In genomic region chr19:42089191-42089750, GRCh38 we compare ENCODE assay signal across 15 cellular contexts. TPM values are rescaled to one million over a fixed set of nuclear protein-coding genes. Genes with fewer than 3 reads are reported as not detected.
DNase-seq lines count a peak whose midpoint lies in the region; ATAC-seq, FAIRE-seq and TF ChIP-seq lines count a peak whose summit lies in the region.
"Had no signal": no experiment of that assay in that cellular context is flagged by ENCODE, and none has a peak within 500 bp of the region (broad histone marks: within the 10 kb centered on the region; RNA-seq: fewer than 3 reads in every experiment).

No MANE protein-coding gene starts in this region.

- H3K27ac Mint-ChIP-seq in IgD-negative memory B cell = peak overlapping the region in 2 of 3 donors; percentile 68 to 83
- peak overlapping the region; percentile 93 for H3K27ac Mint-ChIP-seq in osteocyte (ENCODE audit: unreplicated experiment)
- peak overlapping the region in 1 of 3 experiments; percentile 59; a peak in 1 of 7 replicates for H3K27ac Mint-ChIP-seq in H9
- H3K27ac Mint-ChIP-seq: activated T-cell treated with anti-CD3 and anti-CD28 coated beads, Interleukin-2, amount 50 U/mL, for 72 hours had no signal

- no peak overlapping the region for H2BK20ac ChIP-seq in H9 (ENCODE audit: low read depth, low read length, poor library complexity, severe bottlenecking)

- H3K56ac ChIP-seq in H9 (ENCODE audit: insufficient read length, low read depth, low read length) = no peak overlapping the region

- H3F3A ChIP-seq in DOHH2 (ENCODE audit: control insufficient read depth, insufficient read depth) = peaks cover 42% of the 10 kb centered on the region

- 0 out of 2 replicates have a peak overlapping the region, but pooled peaks have one; percentile 30 for H3K4me2 ChIP-seq in DOHH2 (ENCODE audit: low read length)
- H3K4me2 ChIP-seq in K562 (ENCODE audit: insufficient read depth, low read length) = no peak overlapping the region
- H3K4me2 ChIP-seq in H9 (ENCODE audit: insufficient read depth, insufficient read length, low read length) = no peak overlapping the region

- no peak for DNase-seq in K562 (ENCODE audit: extremely low read depth in 1 of 4, low spot score in 3 of 4)
- no peak for DNase-seq in osteocyte (ENCODE audit: extremely low spot score, unreplicated experiment)
- no peak for DNase-seq in NCI-H2107 treated with DMSO at 0.1 percent for 48 hours (lab: John Stamatoyannopoulos, UW; ENCODE audit: unreplicated experiment)
- DNase-seq in Ammon's horn (ENCODE audit: low spot score) = no peak
- DNase-seq in H9 = no peak
- DNase-seq: activated CD4-positive, CD25-positive, alpha-beta regulatory T cell; activated T-cell treated with anti-CD3 and anti-CD28 coated beads, Interleukin-2, amount 50 U/mL, for 72 hours; Caco-2; NCI-H1105; NCI-H526 treated with DMSO at 0.1 percent for 48 hours had no signal

- TF ChIP-seq POLR2A in K562 (conservative IDR thresholded peaks at IDR 0.05) = no peak

- no peak overlapping the region for H2BK15ac ChIP-seq in H9 (ENCODE audit: low read depth, low read length)

- CTCF ChIA-PET in K562 (lab: Yijun Ruan, JAX; ENCODE audit: low intra/inter-chr PET ratio) = interaction anchor here (0.7 kb wide), 1 partner anchor 50 kb away, joined by 5 read pairs; no protein-coding TSS in a partner anchor

- H3T11ph ChIP-seq in H9 (ENCODE audit: low read length) = no peak overlapping the region

- no peak overlapping the region for H3K18ac ChIP-seq in H9 (ENCODE audit: insufficient read length, low read depth, low read length)

- no peak overlapping the region for H2BK120ac ChIP-seq in H9 (ENCODE audit: low read depth, low read length, poor library complexity, severe bottlenecking)

- no peak overlapping the region for H2AK5ac ChIP-seq in H9 (ENCODE audit: insufficient read length, low read length)

- peaks cover 47% of the 10 kb centered on the region for H3K4me1 ChIP-seq in DOHH2 (ENCODE audit: control insufficient read depth, low read length)
- H3K4me1 ChIP-seq in K562 (replicated peaks in 1 of 2; ENCODE audit: control insufficient read depth in 2 of 2, insufficient read depth in 2 of 2, low read length in 2 of 2) = peaks cover 7 to 21% of the 10 kb centered on the region in 2 experiments; a peak in 4 of 5 replicates
- no peaks in the 10 kb centered on the region for H3K4me1 ChIP-seq in H9 (ENCODE audit: insufficient read depth, low read length)
- H3K4me1 ChIP-seq: Caco-2 had no signal

- H3K9me2 ChIP-seq in DOHH2 (replicated peaks; ENCODE audit: control insufficient read depth, low read length) = no peaks in the 10 kb centered on the region

- no peak overlapping the region for H3K23ac ChIP-seq in H9 (ENCODE audit: insufficient read length, low read depth, low read length)

- no peaks in the 10 kb centered on the region for H3K27me3 Mint-ChIP-seq in IgD-negative memory B cell
- no peaks in the 10 kb centered on the region for H3K27me3 Mint-ChIP-seq in osteocyte (ENCODE audit: unreplicated experiment)
- peaks cover 8% of the 10 kb centered on the region for H3K27me3 Mint-ChIP-seq in H9 (ENCODE audit: low read depth)

- in situ Hi-C loops in K562 (cut with MboI) = no loop called here

- TF ChIP-seq EP300 in K562 (IDR thresholded peaks at IDR 0.05; ENCODE audit: low read length) = no peak

- H3K4me3 Mint-ChIP-seq in IgD-negative memory B cell (peak overlapping the region in 2 of 4 donors; percentile 9 to 86), osteocyte (ENCODE audit: unreplicated experiment) (no peak overlapping the region), H9 (no peak overlapping the region)
- H3K4me3 Mint-ChIP-seq: activated T-cell treated with anti-CD3 and anti-CD28 coated beads, Interleukin-2, amount 50 U/mL, for 72 hours had no signal

- no peak overlapping the region; the same call in 1 of the 2 replicates for H3K27ac ChIP-seq in DOHH2 (ENCODE audit: low read depth, low read length)
- H3K27ac ChIP-seq in K562 (ENCODE audit: extremely low read depth, low read depth, low read length) = no peak overlapping the region
- no peak overlapping the region for H3K27ac ChIP-seq in H9 (ENCODE audit: insufficient read length, low read depth, low read length)
- H3K27ac ChIP-seq: suprapubic skin had no signal

- no peak overlapping the region for H2BK12ac ChIP-seq in H9 (ENCODE audit: insufficient read length, low read depth, low read length)

- H4K20me1 ChIP-seq in DOHH2 (ENCODE audit: control insufficient read depth, insufficient read depth, low read depth, low read length) (no peaks in the 10 kb centered on the region; the same call in 1 of the 2 replicates), K562 (replicated peaks; ENCODE audit: control insufficient read depth, insufficient read depth, low read length) (no peaks in the 10 kb centered on the region), H9 (ENCODE audit: control insufficient read depth, insufficient read depth, insufficient read length) (no peaks in the 10 kb centered on the region)

- FAIRE-seq in K562 (lab: Jason Lieb, UNC) = no peak

- no peak overlapping the region for H2BK5ac ChIP-seq in H9 (ENCODE audit: insufficient read length, low read length)

- WGBS in K562 (ENCODE audit: insufficient coverage, low coverage, missing lambda C conversion rate) = 55% methylated on average over 11 of the region's 13 CpGs
- WGBS in H9 (ENCODE audit: extremely low coverage, insufficient read length, low lambda C conversion rate) = no CpG with 5 or more reads among the region's 13 CpGs

- no peaks in the 10 kb centered on the region for H3K9me1 ChIP-seq in K562 (ENCODE audit: control insufficient read depth, insufficient read depth, low read length)

- H3K14ac ChIP-seq in H9 (ENCODE audit: insufficient read depth, low read length) = no peak overlapping the region

- H3K9ac ChIP-seq in K562 (ENCODE audit: insufficient read depth in 1 of 2, low read depth in 2 of 2, low read length in 2 of 2) (no peak overlapping the region), H9 (ENCODE audit: extremely low read depth, insufficient read length, low read length) (no peak overlapping the region)

- BruUV-seq in K562 (replicated peaks; lab: Mats Ljungman, UMichigan) = no TSS peak

- H2AFZ ChIP-seq in K562 (ENCODE audit: low read depth, low read length) (no peak overlapping the region), H9 (ENCODE audit: low read length) (no peak overlapping the region)

- no peak overlapping the region for H4K91ac ChIP-seq in H9 (ENCODE audit: insufficient read length, low read depth, low read length)

- H4K8ac ChIP-seq in H9 (replicated peaks; ENCODE audit: insufficient read length, low read depth, low read length) = no peak overlapping the region

- H3K36me3 Mint-ChIP-seq in IgD-negative memory B cell (peaks cover 6% of the 10 kb centered on the region), osteocyte (ENCODE audit: unreplicated experiment) (peaks cover 6% of the 10 kb centered on the region), H9 (ENCODE audit: insufficient read depth in 1 of 3, low read depth in 3 of 3) (no peaks in the 10 kb centered on the region; a peak in 1 of 7 replicates)

- no peak overlapping the region for H3K4ac ChIP-seq in H9 (ENCODE audit: low read depth, low read length)

- intact Hi-C loops in K562 (cut with micrococcal nuclease) = no loop called here

- H3K9me3 ChIP-seq in DOHH2 (ENCODE audit: control insufficient read depth, insufficient read depth, low read length) (no peaks in the 10 kb centered on the region), K562 (replicated peaks; ENCODE audit: control insufficient read depth, insufficient read depth, low read depth, low read length) (no peaks in the 10 kb centered on the region), H9 (ENCODE audit: control insufficient read depth, low read depth, low read length) (no peaks in the 10 kb centered on the region)
- H3K9me3 ChIP-seq: Caco-2, suprapubic skin had no signal

- TF ChIP-seq CTCF in DOHH2 (IDR thresholded peaks at IDR 0.05; ENCODE audit: low read depth, low read length, poor library complexity, severe bottlenecking) (no peak), K562 (IDR thresholded peaks at IDR 0.05 in 2 of 3, conservative IDR thresholded peaks at IDR 0.05 in 1 of 3; ENCODE audit: insufficient read depth in 2 of 3, low read depth in 1 of 3, low read length in 3 of 3) (no peak), osteocyte (IDR thresholded peaks at IDR 0.05) (no peak), H9 (conservative IDR thresholded peaks at IDR 0.05) (no peak)

- no peaks in the 10 kb centered on the region for H3K9me3 Mint-ChIP-seq in IgD-negative memory B cell
- H3K9me3 Mint-ChIP-seq in osteocyte (ENCODE audit: unreplicated experiment) = no peaks in the 10 kb centered on the region
- H3K9me3 Mint-ChIP-seq in H9 = no peaks in the 10 kb centered on the region
- H3K9me3 Mint-ChIP-seq: activated T-cell treated with anti-CD3 and anti-CD28 coated beads, Interleukin-2, amount 50 U/mL, for 72 hours had no signal

- TF ChIP-seq RAD21 in K562 (CRISPR knock-in tag; conservative IDR thresholded peaks at IDR 0.05 in 1 of 2, IDR thresholded peaks at IDR 0.05 in 1 of 2) = no peak

- peaks cover 38 to 45% (median 43%) of the 10 kb centered on the region in 3 donors for H3K4me1 Mint-ChIP-seq in IgD-negative memory B cell
- peaks cover 31% of the 10 kb centered on the region for H3K4me1 Mint-ChIP-seq in osteocyte (ENCODE audit: unreplicated experiment)
- H3K4me1 Mint-ChIP-seq in H9 = peaks cover 16 to 47% of the 10 kb centered on the region in 2 experiments

- no peaks in the 10 kb centered on the region for H3K27me3 ChIP-seq in DOHH2 (ENCODE audit: control insufficient read depth, low read length)
- H3K27me3 ChIP-seq in K562 (ENCODE audit: control insufficient read depth in 2 of 2, insufficient read depth in 2 of 2, low read length in 2 of 2) = 0 out of 5 replicates have a peak, but pooled peaks cover 0 to 2% of the 10 kb centered on the region in 2 experiments
- no peaks in the 10 kb centered on the region for H3K27me3 ChIP-seq in H9 (ENCODE audit: insufficient read depth, low read length)
- H3K27me3 ChIP-seq: suprapubic skin had no signal

- H3K4me3 ChIP-seq in DOHH2 (ENCODE audit: low read length) (no peak overlapping the region), K562 (no peak overlapping the region)
- H3K4me3 ChIP-seq: lung, suprapubic skin had no signal

- H3K23me2 ChIP-seq in H9 (ENCODE audit: insufficient read length, low read depth, low read length, poor library complexity, severe bottlenecking) = no peaks in the 10 kb centered on the region

- H3K79me2 ChIP-seq in DOHH2 (ENCODE audit: control insufficient read depth, low read length) (no peaks in the 10 kb centered on the region), K562 (ENCODE audit: control insufficient read depth, insufficient read depth, low read length) (no peaks in the 10 kb centered on the region), H9 (ENCODE audit: insufficient read depth, low read length) (no peaks in the 10 kb centered on the region)

- no peak overlapping the region for H4K5ac ChIP-seq in H9 (ENCODE audit: insufficient read length, low read depth, low read length)

- H3K79me1 ChIP-seq in H9 (ENCODE audit: insufficient read depth, low read depth, low read length, poor library complexity, severe bottlenecking) = no peaks in the 10 kb centered on the region

- ATAC-seq in K562 (no peak), GM21381 (IDR thresholded peaks at IDR 0.05; ENCODE audit: unreplicated experiment) (no peak)
- ATAC-seq: activated T-cell treated with anti-CD3 and anti-CD28 coated beads, Interleukin-2, amount 50 U/mL, for 72 hours had no signal

- POLR2A ChIA-PET in K562 (lab: Yijun Ruan, JAX) = no interaction called here

- H3K36me3 ChIP-seq in DOHH2 (ENCODE audit: control insufficient read depth, low read length) = peaks cover 31% of the 10 kb centered on the region
- no peaks in the 10 kb centered on the region for H3K36me3 ChIP-seq in K562 (ENCODE audit: control insufficient read depth, insufficient read depth, low read length)
- H3K36me3 ChIP-seq: suprapubic skin had no signal

RNA-seq across cellular contexts. Expression of gene ZNF574, which starts 13.3 kb away (rescaled TPM):
- polyA plus RNA-seq in IgD-negative memory B cell (24.8 TPM), K562 (2011; rRNA removed) (7.1 and 12.1 TPM in 2 replicates), K562 (2014; fragmentation: Illumina TruSeq; extraction: Trizol) (8.4 and 13.7 TPM in 2 replicates), K562 (2014; fragmentation: Nextera tagmentation; extraction: Ambion mirVana) (under 1 TPM; 0.24 to 0.34 TPM), K562 (2014; rRNA removed) (11.2 and 13.4 TPM in 2 replicates)
- total RNA-seq in K562 (2011; cell fraction: chromatin; rRNA removed; ENCODE audit: low replicate concordance) = 6.5 and 25.2 TPM in 2 replicates
- total RNA-seq in K562 (2011; cell fraction: nucleolus; rRNA removed) = 24.3 and 26.2 TPM in 2 replicates
- total RNA-seq in K562 (2011; cell fraction: nucleoplasm; rRNA removed) = 12.0 and 13.4 TPM in 2 replicates
- total RNA-seq in K562 (2014; rRNA removed) (12.0 and 21.6 TPM in 2 replicates), K562 (2014; rRNA removed; fragmentation: Illumina TruSeq; extraction: Trizol) (1.9 and 2.6 TPM in 2 replicates), K562 (2015; rRNA removed; fragmentation: Illumina TruSeq; extraction: Trizol) (9.2 and 10.5 TPM in 2 replicates), K562 (2021) (20.7 and 21.0 TPM in 2 replicates), osteocyte (15.2 and 15.5 TPM in 2 replicates), H9 (2021) (35.6 and 36.3 TPM in 2 replicates)
- 15.2 and 35.3 TPM in 2 replicates for polyA plus RNA-seq in K562 (2011; cell fraction: cytosol; rRNA removed)
- polyA plus RNA-seq in K562 (2011; cell fraction: nucleus; rRNA removed) = 9.6 and 17.8 TPM in 2 replicates
- 13.6 and 14.2 TPM in 2 replicates for polyA plus RNA-seq in K562 (2012)
- polyA minus RNA-seq in K562 (2011; rRNA and poly(A)+ RNA removed) = 7.1 and 9.8 TPM in 2 replicates
- 22.7 and 24.3 TPM in 2 replicates for polyA minus RNA-seq in K562 (2011; cell fraction: cytosol; rRNA and poly(A)+ RNA removed)
- polyA minus RNA-seq in K562 (2011; cell fraction: nucleus; rRNA and poly(A)+ RNA removed) = 11.4 and 14.6 TPM in 2 replicates

RNA-seq across cellular contexts. Expression of gene GRIK5, which starts 19.3 kb away (rescaled TPM):
- polyA plus RNA-seq in IgD-negative memory B cell = not detected
- total RNA-seq in K562 (2011; cell fraction: chromatin; rRNA removed; ENCODE audit: low replicate concordance) = 0.12 and 1.3 TPM in 2 replicates
- 0.50 and 0.53 TPM in 2 replicates for total RNA-seq in K562 (2011; cell fraction: nucleolus; rRNA removed)
- total RNA-seq in K562 (2011; cell fraction: nucleoplasm; rRNA removed) = 0.29 and 0.31 TPM in 2 replicates
- 0.27 and 0.29 TPM in 2 replicates for total RNA-seq in K562 (2014; rRNA removed)
- 0.55 TPM in 1 of 2 replicates, not detected in the other for total RNA-seq in K562 (2014; rRNA removed; fragmentation: Illumina TruSeq; extraction: Trizol)
- total RNA-seq in K562 (2015; rRNA removed; fragmentation: Illumina TruSeq; extraction: Trizol) = 0.40 TPM in 1 of 2 replicates, not detected in the other
- 0.51 and 0.58 TPM in 2 replicates for total RNA-seq in K562 (2021)
- polyA plus RNA-seq in K562 (2011; rRNA removed) = 0.04 and 0.09 TPM in 2 replicates
- polyA plus RNA-seq in K562 (2011; cell fraction: cytosol; rRNA removed) = 0.04 and 0.06 TPM in 2 replicates
- polyA plus RNA-seq in K562 (2011; cell fraction: nucleus; rRNA removed) = 0.27 and 0.48 TPM in 2 replicates
- polyA plus RNA-seq in K562 (2012) = 0.34 and 11.2 TPM in 2 replicates
- polyA plus RNA-seq in K562 (2014; fragmentation: Illumina TruSeq; extraction: Trizol) = 0.06 and 0.12 TPM in 2 replicates
- not detected for polyA plus RNA-seq in K562 (2014; fragmentation: Nextera tagmentation; extraction: Ambion mirVana)
- polyA plus RNA-seq in K562 (2014; rRNA removed) = 0.04 and 0.27 TPM in 2 replicates
- polyA minus RNA-seq in K562 (2011; rRNA and poly(A)+ RNA removed) = 0.06 and 0.63 TPM in 2 replicates
- polyA minus RNA-seq in K562 (2011; cell fraction: cytosol; rRNA and poly(A)+ RNA removed) = not detected in 2 replicates
- 0.33 TPM in 1 of 2 replicates, not detected in the other for polyA minus RNA-seq in K562 (2011; cell fraction: nucleus; rRNA and poly(A)+ RNA removed)
- 0.38 and 0.55 TPM in 2 replicates for total RNA-seq in osteocyte
- 43.1 and 45.0 TPM in 2 replicates for total RNA-seq in H9 (2021)

RNA-seq across cellular contexts. Expression of gene POU2F2, which starts 43.0 kb away (rescaled TPM):
- polyA plus RNA-seq in IgD-negative memory B cell (89.1 TPM), K562 (2011; rRNA removed) (0.26 and 0.28 TPM in 2 replicates), K562 (2014; fragmentation: Illumina TruSeq; extraction: Trizol) (0.42 and 0.68 TPM in 2 replicates), K562 (2014; fragmentation: Nextera tagmentation; extraction: Ambion mirVana) (under 1 TPM; 0.03 TPM), K562 (2014; rRNA removed) (0.61 and 1.1 TPM in 2 replicates)
- 0.88 and 0.93 TPM in 2 replicates for total RNA-seq in K562 (2011; cell fraction: chromatin; rRNA removed; ENCODE audit: low replicate concordance)
- total RNA-seq in K562 (2011; cell fraction: nucleolus; rRNA removed) = 0.39 and 0.50 TPM in 2 replicates
- 0.44 and 0.76 TPM in 2 replicates for total RNA-seq in K562 (2011; cell fraction: nucleoplasm; rRNA removed)
- total RNA-seq in K562 (2014; rRNA removed) (0.14 and 0.37 TPM in 2 replicates), K562 (2014; rRNA removed; fragmentation: Illumina TruSeq; extraction: Trizol) (0.03 and 0.07 TPM in 2 replicates), K562 (2015; rRNA removed; fragmentation: Illumina TruSeq; extraction: Trizol) (0.14 and 0.19 TPM in 2 replicates), K562 (2021) (0.56 and 0.60 TPM in 2 replicates), osteocyte (0.64 and 1.0 TPM in 2 replicates), H9 (2021) (2.8 and 2.9 TPM in 2 replicates)
- 0.12 and 0.46 TPM in 2 replicates for polyA plus RNA-seq in K562 (2011; cell fraction: cytosol; rRNA removed)
- polyA plus RNA-seq in K562 (2011; cell fraction: nucleus; rRNA removed) = 0.88 and 1.2 TPM in 2 replicates
- 0.33 and 0.73 TPM in 2 replicates for polyA plus RNA-seq in K562 (2012)
- 0.11 and 0.12 TPM in 2 replicates for polyA minus RNA-seq in K562 (2011; rRNA and poly(A)+ RNA removed)
- polyA minus RNA-seq in K562 (2011; cell fraction: cytosol; rRNA and poly(A)+ RNA removed) = not detected in 2 replicates
- 0.40 and 0.56 TPM in 2 replicates for polyA minus RNA-seq in K562 (2011; cell fraction: nucleus; rRNA and poly(A)+ RNA removed)

Comparison
In these comparisons a context has a peak if more than half of its experiments do, and no peak if none do; other contexts are left out.
1. RNA of gene GRIK5, which starts 19.3 kb away (total RNA-seq): 43.1 to 45.0 TPM in H9; 0.12 to 1.3 TPM in K562 and 0.38 to 0.55 TPM in osteocyte; every median in the first group is over 10 times any median in the second.